ENCODE assay signal across 9 cellular contexts in genomic region chr9:92952861-92953620, GRCh38. TPM values are rescaled to one million over a fixed set of nuclear protein-coding genes. Genes with fewer than 3 reads are reported as not detected.
DNase-seq lines count a peak whose midpoint lies in the region; ATAC-seq and TF ChIP-seq lines count a peak whose summit lies in the region.
"Had no signal": no experiment of that assay in that cellular context is flagged by ENCODE, and none has a peak within 500 bp of the region (broad histone marks: within the 10 kb centered on the region; RNA-seq: fewer than 3 reads in every experiment).

No MANE protein-coding gene starts in this region.

- TF ChIP-seq CTCF in right lobe of liver (IDR thresholded peaks at IDR 0.05), result no peak

- peaks cover 4% of the 10 kb centered on the region for H3K36me3 Mint-ChIP-seq in T-helper 1 cell treated with Interleukin-12 subunit alpha and Interleukin-12 subunit beta and Interleukin-4 antibody, amounts not matched to agents 30 μg/mL and 1 μg/mL, for 36 hours (ENCODE audit: low read depth)
- no peaks in the 10 kb centered on the region for H3K36me3 Mint-ChIP-seq in activated naive CD8-positive, alpha-beta T cell
- no peaks in the 10 kb centered on the region for H3K36me3 Mint-ChIP-seq in natural killer cell treated with Interleukin-12 subunit alpha and Interleukin-12 subunit beta and Interleukin-15 and Interleukin-18, amount 100 ng/mL, for 72 hours

- peaks cover 47% of the 10 kb centered on the region for H3K4me1 Mint-ChIP-seq in T-helper 1 cell treated with Interleukin-12 subunit alpha and Interleukin-12 subunit beta and Interleukin-4 antibody, amounts not matched to agents 30 μg/mL and 1 μg/mL, for 36 hours (ENCODE audit: low read depth)
- H3K4me1 Mint-ChIP-seq in activated naive CD8-positive, alpha-beta T cell (ENCODE audit: low read depth), result peaks cover 91% of the 10 kb centered on the region
- peaks cover 30 to 32% of the 10 kb centered on the region in 2 donors for H3K4me1 Mint-ChIP-seq in natural killer cell treated with Interleukin-12 subunit alpha and Interleukin-12 subunit beta and Interleukin-15 and Interleukin-18, amount 100 ng/mL, for 72 hours (ENCODE audit: low read depth in 2 of 2)

- no peaks in the 10 kb centered on the region for H3K4me1 ChIP-seq in right lobe of liver

- no peak for DNase-seq in T-helper 1 cell
- DNase-seq in NCI-H2081 (lab: John Stamatoyannopoulos, UW), result peak; percentile 79 to 88
- DNase-seq in natural killer cell treated with Interleukin-12 subunit alpha and Interleukin-12 subunit beta and Interleukin-15 and Interleukin-18, amount 100 ng/mL, for 72 hours (ENCODE audit: low spot score), result no peak
- DNase-seq in ureter (ENCODE audit: low spot score), result no peak
- no peak for DNase-seq in right lobe of liver
- no peak for DNase-seq in NCI-H82 (lab: John Stamatoyannopoulos, UW)

- H3K27me3 Mint-ChIP-seq in T-helper 1 cell treated with Interleukin-12 subunit alpha and Interleukin-12 subunit beta and Interleukin-4 antibody, amounts not matched to agents 30 μg/mL and 1 μg/mL, for 36 hours (ENCODE audit: low read depth), result peaks cover 14% of the 10 kb centered on the region
- no peaks in the 10 kb centered on the region for H3K27me3 Mint-ChIP-seq in activated naive CD8-positive, alpha-beta T cell
- H3K27me3 Mint-ChIP-seq in natural killer cell treated with Interleukin-12 subunit alpha and Interleukin-12 subunit beta and Interleukin-15 and Interleukin-18, amount 100 ng/mL, for 72 hours, result peaks cover 0 to 5% of the 10 kb centered on the region in 2 donors

- H3K27ac Mint-ChIP-seq in T-helper 1 cell treated with Interleukin-12 subunit alpha and Interleukin-12 subunit beta and Interleukin-4 antibody, amounts not matched to agents 30 μg/mL and 1 μg/mL, for 36 hours, result peak overlapping the region; percentile 83
- peak overlapping the region; percentile 93 for H3K27ac Mint-ChIP-seq in activated naive CD8-positive, alpha-beta T cell
- peak overlapping the region; percentile 83 to 89 for H3K27ac Mint-ChIP-seq in natural killer cell treated with Interleukin-12 subunit alpha and Interleukin-12 subunit beta and Interleukin-15 and Interleukin-18, amount 100 ng/mL, for 72 hours

- no peaks in the 10 kb centered on the region for H3K9me3 Mint-ChIP-seq in T-helper 1 cell treated with Interleukin-12 subunit alpha and Interleukin-12 subunit beta and Interleukin-4 antibody, amounts not matched to agents 30 μg/mL and 1 μg/mL, for 36 hours
- no peaks in the 10 kb centered on the region for H3K9me3 Mint-ChIP-seq in activated naive CD8-positive, alpha-beta T cell (ENCODE audit: low read depth)
- no peaks in the 10 kb centered on the region for H3K9me3 Mint-ChIP-seq in natural killer cell treated with Interleukin-12 subunit alpha and Interleukin-12 subunit beta and Interleukin-15 and Interleukin-18, amount 100 ng/mL, for 72 hours

- H3K4me3 Mint-ChIP-seq in T-helper 1 cell treated with Interleukin-12 subunit alpha and Interleukin-12 subunit beta and Interleukin-4 antibody, amounts not matched to agents 30 μg/mL and 1 μg/mL, for 36 hours, result peak overlapping the region; percentile 76
- no peak overlapping the region for H3K4me3 Mint-ChIP-seq in activated naive CD8-positive, alpha-beta T cell
- peak overlapping the region; percentile 81 for H3K4me3 Mint-ChIP-seq in natural killer cell treated with Interleukin-12 subunit alpha and Interleukin-12 subunit beta and Interleukin-15 and Interleukin-18, amount 100 ng/mL, for 72 hours

- WGBS in right lobe of liver (ENCODE audit: insufficient coverage, low coverage, low lambda C conversion rate, missing lambda C conversion rate), result 72% methylated on average over 8 of the region's 9 CpGs

- no peaks in the 10 kb centered on the region for H3K27me3 ChIP-seq in right lobe of liver

- ATAC-seq in natural killer cell treated with Interleukin-12 subunit alpha and Interleukin-12 subunit beta and Interleukin-15 and Interleukin-18, amount 100 ng/mL, for 72 hours, result no peak
- no peak for ATAC-seq in right lobe of liver

- H3K9me3 ChIP-seq in right lobe of liver, result no peaks in the 10 kb centered on the region

- intact Hi-C loops in right lobe of liver (cut with DNase I), result no loop called here

- H3K4me3 ChIP-seq in right lobe of liver, result no peak overlapping the region

- H3K27ac ChIP-seq in right lobe of liver, result no peak overlapping the region
- H3K27ac ChIP-seq: 22Rv1 had no signal

- H3K36me3 ChIP-seq in right lobe of liver, result no peaks in the 10 kb centered on the region

- no peak for TF ChIP-seq POLR2A in right lobe of liver (IDR thresholded peaks at IDR 0.05)

RNA-seq across cellular contexts. Expression of gene FGD3, which starts 5.7 kb away (rescaled TPM):
- total RNA-seq in natural killer cell treated with Interleukin-12 subunit alpha and Interleukin-12 subunit beta and Interleukin-15 and Interleukin-18, amount 100 ng/mL, for 72 hours, result 10 to 100 TPM; 42.0 to 43.3 TPM
- total RNA-seq in ureter, result 55.4 TPM
- 1 to 10 TPM; 1.7 to 3.1 (median 2.4) TPM for total RNA-seq in right lobe of liver

Comparison
In these comparisons a context has a peak if more than half of its experiments do, and no peak if none do; other contexts are left out.
1. DNase-seq: peak in NCI-H2081 (2 of 2); none in T-helper 1 cell (0 of 5), natural killer cell treated with Interleukin-12 subunit alpha and Interleukin-12 subunit beta and Interleukin-15 and Interleukin-18, amount 100 ng/mL, for 72 hours (single experiment), ureter (single experiment), right lobe of liver (0 of 3) and NCI-H82 (single experiment).
2. RNA of gene FGD3, which starts 5.7 kb away (total RNA-seq): 55.4 TPM in ureter (single experiment) and 42.0 to 43.3 TPM in natural killer cell treated with Interleukin-12 subunit alpha and Interleukin-12 subunit beta and Interleukin-15 and Interleukin-18, amount 100 ng/mL, for 72 hours; 1.7 to 3.1 TPM in right lobe of liver; every median in the first group is over 10 times any median in the second.
3. Peak in every context shown above with its lines, with median percentiles within 50 percentile points of each other: H3K27ac Mint-ChIP-seq.